ENCODE assay signal across 22 cellular contexts in genomic region chr4:134393592-134393991, GRCh38.
"Had no signal": no experiment of that assay in that cellular context is flagged by ENCODE, and none has a peak within 500 bp of the region (broad histone marks: within the 10 kb centered on the region; RNA-seq: fewer than 3 reads in every experiment).

No MANE protein-coding gene starts in this region.

- H3K9ac ChIP-seq: KMS-11, SK-N-SH had no signal

- H3K4me2 ChIP-seq: KMS-11, SK-N-SH had no signal

- ATAC-seq: HepG2, Panc1, PC-3 had no signal

- H3K27ac ChIP-seq: KMS-11, RWPE1 had no signal

- DNase-seq: IMR-90, Kasumi-1, MM.1S, NCI-H1092 treated with DMSO at 0.1 percent for 48 hours, NCI-H1436, NCI-H187, NCI-H2029, NCI-H2081 treated with DMSO at 0.1 percent for 48 hours, NCI-H2171, NCI-H226, NCI-H446, NCI-H510A, NCI-H524 treated with DMSO at 0.1 percent for 48 hours, NCI-H69, NCI-H774, PC-3, SHP77, SK-N-SH had no signal

- H3K9me3 ChIP-seq: SK-N-SH had no signal
